In the genomic region with DNA sequence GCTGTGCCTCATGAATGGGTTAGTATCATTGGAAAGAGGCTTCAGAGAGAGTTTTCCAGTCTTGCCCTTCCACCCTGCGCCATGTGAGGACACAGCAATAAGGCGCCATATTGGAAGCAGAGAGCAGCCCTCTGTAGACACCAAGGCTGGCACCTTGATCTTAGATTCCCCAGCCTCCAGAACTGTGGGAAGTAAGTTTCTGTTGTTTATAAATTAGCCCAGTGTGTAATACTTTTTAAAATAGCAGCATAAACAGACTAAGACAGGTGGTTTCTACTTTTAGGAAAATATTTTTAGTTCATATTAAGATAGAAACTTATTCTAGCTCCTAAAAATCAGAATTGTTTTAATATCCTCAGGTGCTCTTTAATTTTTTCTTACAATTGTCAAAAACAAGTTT, we compare ENCODE assay signal across 17 cellular contexts. TPM values are rescaled to one million over a fixed set of nuclear protein-coding genes. Genes with fewer than 3 reads are reported as not detected.
DNase-seq lines count a peak whose midpoint lies in the region; ATAC-seq and TF ChIP-seq lines count a peak whose summit lies in the region.
"Had no signal": no experiment of that assay in that cellular context is flagged by ENCODE, and none has a peak within 500 bp of the region (broad histone marks: within the 10 kb centered on the region; RNA-seq: fewer than 3 reads in every experiment).

No MANE protein-coding gene starts in this region.

- TF ChIP-seq POLR2A in gastrocnemius medialis (IDR thresholded peaks at IDR 0.05): no peak
- no peak for TF ChIP-seq POLR2A in body of pancreas (IDR thresholded peaks at IDR 0.05)

- 0 out of 2 replicates have a peak, but pooled peaks cover 4% of the 10 kb centered on the region for H4K20me1 ChIP-seq in DND-41 (ENCODE audit: insufficient read depth, low read length)

- H3K27me3 ChIP-seq in DND-41 (ENCODE audit: insufficient read depth, low read length, poor library complexity) (no peaks in the 10 kb centered on the region), gastrocnemius medialis (no peaks in the 10 kb centered on the region), tibial artery (no peaks in the 10 kb centered on the region), body of pancreas (no peaks in the 10 kb centered on the region)

- no peak overlapping the region for H3K27ac ChIP-seq in DND-41 (ENCODE audit: low read length)
- H3K27ac ChIP-seq in gastrocnemius medialis: peak overlapping the region in 3 of 4 donors; percentile 13 to 55 (median 27)
- H3K27ac ChIP-seq in tibial artery: peak overlapping the region; percentile 57 to 60
- H3K27ac ChIP-seq in body of pancreas: no peak overlapping the region
- H3K27ac ChIP-seq: 22Rv1, A549, C4-2B, HL-60 had no signal

- no peak overlapping the region for H3K9ac ChIP-seq in DND-41 (ENCODE audit: low read depth, low read length)

- H3K4me2 ChIP-seq in DND-41 (ENCODE audit: insufficient read depth, low read length): no peak overlapping the region
- H3K4me2 ChIP-seq: A549 had no signal

- TF ChIP-seq CTCF in DND-41 (IDR thresholded peaks at IDR 0.05; ENCODE audit: borderline replicate concordance, extremely low read depth, low read length, poor library complexity, severe bottlenecking) (no peak), gastrocnemius medialis (IDR thresholded peaks at IDR 0.05 in 4 of 5, conservative IDR thresholded peaks at IDR 0.05 in 1 of 5) (no peak), tibial artery (IDR thresholded peaks at IDR 0.05) (no peak), body of pancreas (IDR thresholded peaks at IDR 0.05) (no peak)

- H3K4me3 ChIP-seq in DND-41 (ENCODE audit: low read depth in 1 of 2, low read length in 2 of 2) (no peak overlapping the region), gastrocnemius medialis (no peak overlapping the region), tibial artery (no peak overlapping the region), body of pancreas (no peak overlapping the region)
- H3K4me3 ChIP-seq: A549, GM12878, HAP-1 had no signal

- 0 out of 2 replicates have a peak, but pooled peaks cover 2% of the 10 kb centered on the region for H3K79me2 ChIP-seq in DND-41 (ENCODE audit: insufficient read depth, low read length)

- ATAC-seq in DND-41 (ENCODE audit: insufficient read depth, low read depth) (0 out of 3 replicates have a peak, but pooled peaks have one; percentile 39), gastrocnemius medialis (peak; percentile 44 to 55), GM21619 (IDR thresholded peaks at IDR 0.05; ENCODE audit: unreplicated experiment) (no peak), body of pancreas (no peak)
- ATAC-seq: A549, GM12878 had no signal

- no peaks in the 10 kb centered on the region for H3K9me3 ChIP-seq in DND-41 (ENCODE audit: insufficient read depth, low read length, severe bottlenecking)
- H3K9me3 ChIP-seq in gastrocnemius medialis: no peaks in the 10 kb centered on the region
- no peaks in the 10 kb centered on the region for H3K9me3 ChIP-seq in tibial artery
- no peaks in the 10 kb centered on the region for H3K9me3 ChIP-seq in body of pancreas
- H3K9me3 ChIP-seq: A549, HAP-1 had no signal

- H2AFZ ChIP-seq in DND-41 (ENCODE audit: low read depth, low read length): no peak overlapping the region

- H3K36me3 ChIP-seq in DND-41 (ENCODE audit: insufficient read depth, low read length) (no peaks in the 10 kb centered on the region), gastrocnemius medialis (no peaks in the 10 kb centered on the region), tibial artery (no peaks in the 10 kb centered on the region), body of pancreas (replicated peaks in 1 of 2; ENCODE audit: insufficient read depth in 1 of 2, low read depth in 2 of 2) (no peaks in the 10 kb centered on the region)
- H3K36me3 ChIP-seq: HAP-1 had no signal

- no peaks in the 10 kb centered on the region for H3K4me1 ChIP-seq in DND-41 (ENCODE audit: insufficient read depth, low read length)
- peaks cover 21 to 24% of the 10 kb centered on the region in 2 donors for H3K4me1 ChIP-seq in gastrocnemius medialis
- H3K4me1 ChIP-seq in tibial artery: peaks cover 0 to 37% (median 18%) of the 10 kb centered on the region in 4 donors
- peaks cover 4% of the 10 kb centered on the region for H3K4me1 ChIP-seq in body of pancreas
- H3K4me1 ChIP-seq: HAP-1 had no signal

- in situ Hi-C loops in gastrocnemius medialis (cut with MboI; ENCODE audit: low sequenced_read_pairs in 4 of 4): loop anchor here in 1 of 4 donors (25.0 kb wide), 1 partner anchor 618 kb away; no protein-coding TSS in a partner anchor

- intact Hi-C loops in gastrocnemius medialis (cut with DNase I; ENCODE audit: low total_unique reads) (no loop called here), tibial artery (cut with DNase I; ENCODE audit: low total_unique reads) (loop anchor here (5.0 to 10.0 kb wide), 2 partner anchors 38 to 616 kb away; no protein-coding TSS in a partner anchor), body of pancreas (cut with DNase I) (no loop called here)

- 100% methylated on average over 2 of the region's 2 CpGs for WGBS in body of pancreas, 2 donors

- DNase-seq in DND-41 (no peak), foreskin melanocyte (peak; percentile 39), gastrocnemius medialis (no peak), tibial artery (no peak), body of pancreas (no peak)
- no peak for DNase-seq in stimulated activated CD8-positive, alpha-beta memory T cell treated with anti-CD3 and anti-CD28 coated beads, Interleukin-4, amount 100 ng/mL, for 48 hours
- DNase-seq: AML-193; CD4-positive, alpha-beta T cell; DMS153; DMS79 had no signal

RNA-seq across cellular contexts. Expression of a gene that starts 12.7 kb away (rescaled TPM):
- total RNA-seq in gastrocnemius medialis: 10 to 100 TPM in 1 of 4 donors, 1 to 10 TPM in 3; 4.2 to 11.8 (median 7.8) TPM
- total RNA-seq in body of pancreas: 10 to 100 TPM in 1 of 2 donors, 1 to 10 TPM in 1; 3.9 to 17.8 TPM

Comparison
In these comparisons a context has a peak if more than half of its experiments do, and no peak if none do; other contexts are left out.
1. ATAC-seq: peak in DND-41 (single experiment) and gastrocnemius medialis (2 of 2); none in GM21619 (single experiment) and body of pancreas (single experiment).
2. H3K27ac ChIP-seq: peak in gastrocnemius medialis (3 of 4) and tibial artery (2 of 2); none in DND-41 (single experiment) and body of pancreas (0 of 4).